9 cellular contexts compared by ENCODE assay signal in the genomic region with DNA sequence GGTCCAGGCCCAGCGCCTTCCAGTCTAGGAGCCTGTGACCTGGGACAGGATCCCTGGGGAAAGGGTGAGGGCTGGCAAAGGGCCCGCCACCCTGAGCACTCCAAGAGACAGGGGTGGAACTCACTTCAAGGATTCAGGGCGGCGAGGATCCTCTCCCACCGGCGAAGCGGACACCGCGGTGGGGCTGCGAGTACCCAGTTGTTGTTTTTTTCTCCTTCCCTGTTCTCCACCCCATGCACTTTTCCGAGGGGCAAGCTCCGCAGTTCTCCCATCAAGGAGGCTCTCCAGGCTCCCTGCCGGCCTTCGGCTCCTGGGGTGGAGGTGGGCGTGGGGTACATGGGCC. TPM values are rescaled to one million over a fixed set of nuclear protein-coding genes. Genes with fewer than 3 reads are reported as not detected.
A peak's percentile ranks its signal among the peaks of the same experiment; 100 is the strongest.
DNase-seq lines count a peak whose midpoint lies in the region; ATAC-seq and TF ChIP-seq lines count a peak whose summit lies in the region.
"Had no signal": no experiment of that assay in that cellular context is flagged by ENCODE, and none has a peak within 500 bp of the region (broad histone marks: within the 10 kb centered on the region; RNA-seq: fewer than 3 reads in every experiment).

No MANE protein-coding gene starts in this region.

- no peak overlapping the region for H3K27ac ChIP-seq in colonic mucosa
- H3K27ac ChIP-seq in mesenchymal stem cell (ENCODE audit: low read length, poor library complexity, severe bottlenecking) = no peak overlapping the region

- H3K4me2 ChIP-seq in mesenchymal stem cell (ENCODE audit: low read length, poor library complexity, severe bottlenecking) = peak overlapping the region; percentile 97

- H3K36me3 Mint-ChIP-seq in activated T-cell treated with anti-CD3 and anti-CD28 coated beads, Interleukin-2, amount 50 U/mL, for 24 hours (ENCODE audit: low read depth) = no peaks in the 10 kb centered on the region
- H3K36me3 Mint-ChIP-seq in type B pancreatic cell = no peaks in the 10 kb centered on the region

- H3K27me3 Mint-ChIP-seq in activated T-cell treated with anti-CD3 and anti-CD28 coated beads, Interleukin-2, amount 50 U/mL, for 24 hours = peaks cover 61% of the 10 kb centered on the region
- peaks cover 63% of the 10 kb centered on the region for H3K27me3 Mint-ChIP-seq in type B pancreatic cell

- no peaks in the 10 kb centered on the region for H3K4me1 Mint-ChIP-seq in activated T-cell treated with anti-CD3 and anti-CD28 coated beads, Interleukin-2, amount 50 U/mL, for 24 hours (ENCODE audit: low read depth)
- H3K4me1 Mint-ChIP-seq in type B pancreatic cell (ENCODE audit: unreplicated experiment) = peaks cover 5% of the 10 kb centered on the region

- H3K9me3 Mint-ChIP-seq in activated T-cell treated with anti-CD3 and anti-CD28 coated beads, Interleukin-2, amount 50 U/mL, for 24 hours = no peaks in the 10 kb centered on the region
- no peaks in the 10 kb centered on the region for H3K9me3 Mint-ChIP-seq in type B pancreatic cell

- H3K9me3 ChIP-seq in colonic mucosa (no peaks in the 10 kb centered on the region), mesenchymal stem cell (ENCODE audit: control insufficient read depth, low read length) (no peaks in the 10 kb centered on the region)

- no peaks in the 10 kb centered on the region for H3K79me1 ChIP-seq in mesenchymal stem cell (replicated peaks; ENCODE audit: low read length, poor library complexity, severe bottlenecking)

- H3K4me3 ChIP-seq in colonic mucosa (peak overlapping the region; percentile 72), mesenchymal stem cell (ENCODE audit: insufficient read depth in 1 of 2, low read depth in 1 of 2, low read length in 2 of 2) (peak overlapping the region; percentile 61 to 72)

- H2BK120ac ChIP-seq in mesenchymal stem cell (ENCODE audit: low read depth, low read length) = no peak overlapping the region

- H3K14ac ChIP-seq in mesenchymal stem cell (ENCODE audit: low read length in 2 of 2) = no peak overlapping the region

- no peak overlapping the region for H3K23ac ChIP-seq in mesenchymal stem cell (ENCODE audit: low read length in 2 of 2)

- ATAC-seq in GM21381 (IDR thresholded peaks at IDR 0.05; ENCODE audit: unreplicated experiment) = no peak
- ATAC-seq in HG02840 (IDR thresholded peaks at IDR 0.05; ENCODE audit: low FRiP score, unreplicated experiment) = no peak
- no peak for ATAC-seq in esophagus mucosa

- no peaks in the 10 kb centered on the region for H3K4me1 ChIP-seq in colonic mucosa
- H3K4me1 ChIP-seq in mesenchymal stem cell (ENCODE audit: control insufficient read depth, insufficient read depth, low read depth, low read length) = peaks cover 18% of the 10 kb centered on the region

- TF ChIP-seq CTCF in colonic mucosa (IDR thresholded peaks at IDR 0.05) = no peak
- TF ChIP-seq CTCF in type B pancreatic cell (conservative IDR thresholded peaks at IDR 0.05) = no peak

- peak overlapping the region in 1 of 2 experiments; percentile 81 for H3K4ac ChIP-seq in mesenchymal stem cell (ENCODE audit: low read depth in 1 of 2, low read length in 2 of 2)

- no peak overlapping the region for H2BK15ac ChIP-seq in mesenchymal stem cell (ENCODE audit: low read depth, poor library complexity, severe bottlenecking)

- no peaks in the 10 kb centered on the region for H3K27me3 ChIP-seq in colonic mucosa
- H3K27me3 ChIP-seq in mesenchymal stem cell (ENCODE audit: control insufficient read depth in 1 of 2, insufficient read depth in 1 of 2, low read length in 2 of 2) = peaks cover 18 to 45% of the 10 kb centered on the region in 2 experiments

- peak overlapping the region; percentile 62 to 73 for H2BK12ac ChIP-seq in mesenchymal stem cell (ENCODE audit: low read length in 2 of 2)

- no peak overlapping the region for H2BK5ac ChIP-seq in mesenchymal stem cell (ENCODE audit: low read depth, low read length, poor library complexity, severe bottlenecking)

- WGBS in mesenchymal stem cell = 48% methylated on average over 15 of the region's 15 CpGs

- H3K27ac Mint-ChIP-seq in activated T-cell treated with anti-CD3 and anti-CD28 coated beads, Interleukin-2, amount 50 U/mL, for 24 hours = no peak overlapping the region
- no peak overlapping the region for H3K27ac Mint-ChIP-seq in type B pancreatic cell

- H2AFZ ChIP-seq in mesenchymal stem cell (ENCODE audit: low read depth, low read length) = peak overlapping the region; percentile 30

- H3K18ac ChIP-seq in mesenchymal stem cell (ENCODE audit: low read depth in 1 of 2, low read length in 2 of 2) = peak overlapping the region in 1 of 2 experiments; percentile 11

- H3K9ac ChIP-seq in colonic mucosa (ENCODE audit: low read depth in 2 of 2, low read length in 2 of 2) = peak overlapping the region in 1 of 2 donors; percentile 79
- H3K9ac ChIP-seq in mesenchymal stem cell (ENCODE audit: low read length) = peak overlapping the region; percentile 62

- no peak overlapping the region for H2AK5ac ChIP-seq in mesenchymal stem cell (ENCODE audit: low read length, severe bottlenecking)

- intact Hi-C loops in colonic mucosa (cut with DNase I) = no loop called here

- DNase-seq in activated T-cell treated with anti-CD3 and anti-CD28 coated beads, Interleukin-2, amount 50 U/mL, for 24 hours = no peak
- no peak for DNase-seq in activated T-cell treated with anti-CD3 and anti-CD28 coated beads for 4 hours
- peak; percentile 23 for DNase-seq in colonic mucosa
- DNase-seq in mesenchymal stem cell = no peak
- no peak for DNase-seq in type B pancreatic cell (ENCODE audit: extremely low spot score, unreplicated experiment)
- DNase-seq: effector CD4-positive, alpha-beta T cell had no signal

- H3K36me3 ChIP-seq in colonic mucosa (no peaks in the 10 kb centered on the region), mesenchymal stem cell (ENCODE audit: control insufficient read depth in 1 of 2, insufficient read depth in 2 of 2, low read depth in 1 of 2, low read length in 2 of 2) (no peaks in the 10 kb centered on the region)

- H4K8ac ChIP-seq in mesenchymal stem cell (ENCODE audit: low read length) = peak overlapping the region; percentile 45

- H3K4me3 Mint-ChIP-seq in activated T-cell treated with anti-CD3 and anti-CD28 coated beads, Interleukin-2, amount 50 U/mL, for 24 hours = peak overlapping the region; percentile 44
- H3K4me3 Mint-ChIP-seq in type B pancreatic cell = peak overlapping the region; percentile 77

- no peak overlapping the region for H4K91ac ChIP-seq in mesenchymal stem cell (ENCODE audit: low read length)

RNA-seq across cellular contexts. Expression of a gene that starts 0.4 kb away (rescaled TPM):
- total RNA-seq in colonic mucosa (10 to 100 TPM; 36.3 to 71.1 TPM), type B pancreatic cell (ENCODE audit: low replicate concordance) (7.8 and 22.3 TPM in 2 replicates), esophagus mucosa (13.6 TPM)
- polyA plus RNA-seq in mesenchymal stem cell (2013, experiment 1 of 2) = 8.3 TPM
- polyA plus RNA-seq in mesenchymal stem cell (2013, experiment 2 of 2) = 8.1 TPM
